In the genomic region with DNA sequence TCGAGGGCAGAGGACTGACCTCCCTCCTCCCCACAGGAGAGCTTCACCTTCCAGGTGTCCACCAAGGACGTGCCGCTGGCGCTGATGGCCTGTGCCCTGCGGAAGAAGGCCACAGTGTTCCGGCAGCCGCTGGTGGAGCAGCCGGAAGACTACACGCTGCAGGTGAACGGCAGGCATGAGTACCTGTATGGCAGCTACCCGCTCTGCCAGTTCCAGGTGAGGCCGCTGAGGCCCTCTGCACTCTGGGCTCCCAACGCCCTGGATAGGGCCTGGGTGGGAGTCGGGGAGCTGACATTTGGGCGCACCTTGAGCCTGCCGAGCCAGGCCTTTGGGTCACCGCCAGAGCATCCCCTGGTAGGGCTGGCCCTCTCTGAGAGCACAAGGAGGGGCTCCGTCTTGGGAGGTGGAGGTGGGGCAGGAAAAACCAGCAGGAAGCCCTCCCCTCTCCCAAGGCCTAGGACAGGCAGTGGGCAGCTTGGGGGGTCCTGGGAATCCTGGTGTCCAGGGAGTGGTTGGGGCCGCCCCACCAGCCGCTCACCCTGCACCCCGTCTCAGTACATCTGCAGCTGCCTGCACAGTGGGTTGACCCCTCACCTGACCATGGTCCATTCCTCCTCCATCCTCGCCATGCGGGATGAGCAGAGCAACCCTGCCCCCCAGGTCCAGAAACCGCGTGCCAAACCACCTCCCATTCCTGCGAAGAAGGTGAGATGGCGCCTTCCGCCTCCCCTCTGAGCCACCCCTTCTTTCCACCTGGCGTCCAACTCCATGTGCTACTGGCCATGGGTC, we compare ENCODE assay signal across 1 cellular context.
A peak's percentile ranks its signal among the peaks of the same experiment; 100 is the strongest.
TF ChIP-seq lines count a peak whose summit lies in the region.

No MANE protein-coding gene starts in this region.

TF ChIP-seq in K562, 482 proteins besides CTCF, POLR2A, EP300 and RAD21 (continued from another document and continues in another):
- TF ChIP-seq MYBL2 (IDR thresholded peaks at IDR 0.05; ENCODE audit: low read depth): no peak
- no peak for TF ChIP-seq MYBL2 (CRISPR knock-in tag; IDR thresholded peaks at IDR 0.05; ENCODE audit: borderline replicate concordance)
- TF ChIP-seq, protein P1, sequence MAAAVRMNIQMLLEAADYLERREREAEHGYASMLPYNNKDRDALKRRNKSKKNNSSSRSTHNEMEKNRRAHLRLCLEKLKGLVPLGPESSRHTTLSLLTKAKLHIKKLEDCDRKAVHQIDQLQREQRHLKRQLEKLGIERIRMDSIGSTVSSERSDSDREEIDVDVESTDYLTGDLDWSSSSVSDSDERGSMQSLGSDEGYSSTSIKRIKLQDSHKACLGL (CRISPR knock-in tag; IDR thresholded peaks at IDR 0.05; ENCODE audit: borderline replicate concordance, poor library complexity, severe bottlenecking): no peak
- TF ChIP-seq, protein P2, sequence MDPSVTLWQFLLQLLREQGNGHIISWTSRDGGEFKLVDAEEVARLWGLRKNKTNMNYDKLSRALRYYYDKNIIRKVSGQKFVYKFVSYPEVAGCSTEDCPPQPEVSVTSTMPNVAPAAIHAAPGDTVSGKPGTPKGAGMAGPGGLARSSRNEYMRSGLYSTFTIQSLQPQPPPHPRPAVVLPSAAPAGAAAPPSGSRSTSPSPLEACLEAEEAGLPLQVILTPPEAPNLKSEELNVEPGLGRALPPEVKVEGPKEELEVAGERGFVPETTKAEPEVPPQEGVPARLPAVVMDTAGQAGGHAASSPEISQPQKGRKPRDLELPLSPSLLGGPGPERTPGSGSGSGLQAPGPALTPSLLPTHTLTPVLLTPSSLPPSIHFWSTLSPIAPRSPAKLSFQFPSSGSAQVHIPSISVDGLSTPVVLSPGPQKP (CRISPR knock-in tag; IDR thresholded peaks at IDR 0.05): no peak
- TF ChIP-seq SETDB1 (IDR thresholded peaks at IDR 0.05; ENCODE audit: low read length): no peak
- TF ChIP-seq ZKSCAN1 (IDR thresholded peaks at IDR 0.05; ENCODE audit: low read depth, low read length): no peak
- TF ChIP-seq MAFG (tag; conservative IDR thresholded peaks at IDR 0.05): no peak
- TF ChIP-seq ZNF311 (CRISPR knock-in tag; IDR thresholded peaks at IDR 0.05): no peak
- TF ChIP-seq, protein P3, sequence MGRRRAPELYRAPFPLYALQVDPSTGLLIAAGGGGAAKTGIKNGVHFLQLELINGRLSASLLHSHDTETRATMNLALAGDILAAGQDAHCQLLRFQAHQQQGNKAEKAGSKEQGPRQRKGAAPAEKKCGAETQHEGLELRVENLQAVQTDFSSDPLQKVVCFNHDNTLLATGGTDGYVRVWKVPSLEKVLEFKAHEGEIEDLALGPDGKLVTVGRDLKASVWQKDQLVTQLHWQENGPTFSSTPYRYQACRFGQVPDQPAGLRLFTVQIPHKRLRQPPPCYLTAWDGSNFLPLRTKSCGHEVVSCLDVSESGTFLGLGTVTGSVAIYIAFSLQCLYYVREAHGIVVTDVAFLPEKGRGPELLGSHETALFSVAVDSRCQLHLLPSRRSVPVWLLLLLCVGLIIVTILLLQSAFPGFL (CRISPR knock-in tag; IDR thresholded peaks at IDR 0.05): no peak
- 0 out of 2 replicates have a peak, but pooled peaks have one; percentile 19 for TF ChIP-seq IRF2 (CRISPR knock-in tag; IDR thresholded peaks at IDR 0.05)
- TF ChIP-seq, protein P4, sequence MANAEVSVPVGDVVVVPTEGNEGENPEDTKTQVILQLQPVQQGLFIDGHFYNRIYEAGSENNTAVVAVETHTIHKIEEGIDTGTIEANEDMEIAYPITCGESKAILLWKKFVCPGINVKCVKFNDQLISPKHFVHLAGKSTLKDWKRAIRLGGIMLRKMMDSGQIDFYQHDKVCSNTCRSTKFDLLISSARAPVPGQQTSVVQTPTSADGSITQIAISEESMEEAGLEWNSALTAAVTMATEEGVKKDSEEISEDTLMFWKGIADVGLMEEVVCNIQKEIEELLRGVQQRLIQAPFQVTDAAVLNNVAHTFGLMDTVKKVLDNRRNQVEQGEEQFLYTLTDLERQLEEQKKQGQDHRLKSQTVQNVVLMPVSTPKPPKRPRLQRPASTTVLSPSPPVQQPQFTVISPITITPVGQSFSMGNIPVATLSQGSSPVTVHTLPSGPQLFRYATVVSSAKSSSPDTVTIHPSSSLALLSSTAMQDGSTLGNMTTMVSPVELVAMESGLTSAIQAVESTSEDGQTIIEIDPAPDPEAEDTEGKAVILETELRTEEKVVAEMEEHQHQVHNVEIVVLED (CRISPR knock-in tag; IDR thresholded peaks at IDR 0.05): no peak
- no peak for TF ChIP-seq PHF21A (IDR thresholded peaks at IDR 0.05; ENCODE audit: borderline replicate concordance, low read depth)
- TF ChIP-seq EHMT2 (IDR thresholded peaks at IDR 0.05): no peak
- no peak for TF ChIP-seq DMBX1 (CRISPR knock-in tag; IDR thresholded peaks at IDR 0.05; ENCODE audit: borderline replicate concordance)
- TF ChIP-seq ZNF3 (CRISPR knock-in tag; IDR thresholded peaks at IDR 0.05): no peak
- TF ChIP-seq TCF3 (CRISPR knock-in tag; IDR thresholded peaks at IDR 0.05): no peak
- no peak; the same call in 1 of the 2 replicates for TF ChIP-seq ZNF165 (CRISPR knock-in tag; IDR thresholded peaks at IDR 0.05; ENCODE audit: borderline replicate concordance)
- TF ChIP-seq, protein P5, sequence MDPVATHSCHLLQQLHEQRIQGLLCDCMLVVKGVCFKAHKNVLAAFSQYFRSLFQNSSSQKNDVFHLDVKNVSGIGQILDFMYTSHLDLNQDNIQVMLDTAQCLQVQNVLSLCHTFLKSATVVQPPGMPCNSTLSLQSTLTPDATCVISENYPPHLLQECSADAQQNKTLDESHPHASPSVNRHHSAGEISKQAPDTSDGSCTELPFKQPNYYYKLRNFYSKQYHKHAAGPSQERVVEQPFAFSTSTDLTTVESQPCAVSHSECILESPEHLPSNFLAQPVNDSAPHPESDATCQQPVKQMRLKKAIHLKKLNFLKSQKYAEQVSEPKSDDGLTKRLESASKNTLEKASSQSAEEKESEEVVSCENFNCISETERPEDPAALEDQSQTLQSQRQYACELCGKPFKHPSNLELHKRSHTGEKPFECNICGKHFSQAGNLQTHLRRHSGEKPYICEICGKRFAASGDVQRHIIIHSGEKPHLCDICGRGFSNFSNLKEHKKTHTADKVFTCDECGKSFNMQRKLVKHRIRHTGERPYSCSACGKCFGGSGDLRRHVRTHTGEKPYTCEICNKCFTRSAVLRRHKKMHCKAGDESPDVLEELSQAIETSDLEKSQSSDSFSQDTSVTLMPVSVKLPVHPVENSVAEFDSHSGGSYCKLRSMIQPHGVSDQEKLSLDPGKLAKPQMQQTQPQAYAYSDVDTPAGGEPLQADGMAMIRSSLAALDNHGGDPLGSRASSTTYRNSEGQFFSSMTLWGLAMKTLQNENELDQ (CRISPR knock-in tag; IDR thresholded peaks at IDR 0.05; ENCODE audit: borderline replicate concordance): no peak
- no peak for TF ChIP-seq BRCA1 (IDR thresholded peaks at IDR 0.05)
- no peak for TF ChIP-seq BRCA1 (CRISPR knock-in tag; IDR thresholded peaks at IDR 0.05)
- no peak for TF ChIP-seq CBFA2T3 (IDR thresholded peaks at IDR 0.05)
- TF ChIP-seq, protein P6, sequence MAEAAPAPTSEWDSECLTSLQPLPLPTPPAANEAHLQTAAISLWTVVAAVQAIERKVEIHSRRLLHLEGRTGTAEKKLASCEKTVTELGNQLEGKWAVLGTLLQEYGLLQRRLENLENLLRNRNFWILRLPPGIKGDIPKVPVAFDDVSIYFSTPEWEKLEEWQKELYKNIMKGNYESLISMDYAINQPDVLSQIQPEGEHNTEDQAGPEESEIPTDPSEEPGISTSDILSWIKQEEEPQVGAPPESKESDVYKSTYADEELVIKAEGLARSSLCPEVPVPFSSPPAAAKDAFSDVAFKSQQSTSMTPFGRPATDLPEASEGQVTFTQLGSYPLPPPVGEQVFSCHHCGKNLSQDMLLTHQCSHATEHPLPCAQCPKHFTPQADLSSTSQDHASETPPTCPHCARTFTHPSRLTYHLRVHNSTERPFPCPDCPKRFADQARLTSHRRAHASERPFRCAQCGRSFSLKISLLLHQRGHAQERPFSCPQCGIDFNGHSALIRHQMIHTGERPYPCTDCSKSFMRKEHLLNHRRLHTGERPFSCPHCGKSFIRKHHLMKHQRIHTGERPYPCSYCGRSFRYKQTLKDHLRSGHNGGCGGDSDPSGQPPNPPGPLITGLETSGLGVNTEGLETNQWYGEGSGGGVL (CRISPR knock-in tag; IDR thresholded peaks at IDR 0.05): no peak
- TF ChIP-seq, protein P7, sequence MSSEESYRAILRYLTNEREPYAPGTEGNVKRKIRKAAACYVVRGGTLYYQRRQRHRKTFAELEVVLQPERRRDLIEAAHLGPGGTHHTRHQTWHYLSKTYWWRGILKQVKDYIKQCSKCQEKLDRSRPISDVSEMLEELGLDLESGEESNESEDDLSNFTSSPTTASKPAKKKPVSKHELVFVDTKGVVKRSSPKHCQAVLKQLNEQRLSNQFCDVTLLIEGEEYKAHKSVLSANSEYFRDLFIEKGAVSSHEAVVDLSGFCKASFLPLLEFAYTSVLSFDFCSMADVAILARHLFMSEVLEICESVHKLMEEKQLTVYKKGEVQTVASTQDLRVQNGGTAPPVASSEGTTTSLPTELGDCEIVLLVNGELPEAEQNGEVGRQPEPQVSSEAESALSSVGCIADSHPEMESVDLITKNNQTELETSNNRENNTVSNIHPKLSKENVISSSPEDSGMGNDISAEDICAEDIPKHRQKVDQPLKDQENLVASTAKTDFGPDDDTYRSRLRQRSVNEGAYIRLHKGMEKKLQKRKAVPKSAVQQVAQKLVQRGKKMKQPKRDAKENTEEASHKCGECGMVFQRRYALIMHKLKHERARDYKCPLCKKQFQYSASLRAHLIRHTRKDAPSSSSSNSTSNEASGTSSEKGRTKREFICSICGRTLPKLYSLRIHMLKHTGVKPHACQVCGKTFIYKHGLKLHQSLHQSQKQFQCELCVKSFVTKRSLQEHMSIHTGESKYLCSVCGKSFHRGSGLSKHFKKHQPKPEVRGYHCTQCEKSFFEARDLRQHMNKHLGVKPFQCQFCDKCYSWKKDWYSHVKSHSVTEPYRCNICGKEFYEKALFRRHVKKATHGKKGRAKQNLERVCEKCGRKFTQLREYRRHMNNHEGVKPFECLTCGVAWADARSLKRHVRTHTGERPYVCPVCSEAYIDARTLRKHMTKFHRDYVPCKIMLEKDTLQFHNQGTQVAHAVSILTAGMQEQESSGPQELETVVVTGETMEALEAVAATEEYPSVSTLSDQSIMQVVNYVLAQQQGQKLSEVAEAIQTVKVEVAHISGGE (CRISPR knock-in tag; IDR thresholded peaks at IDR 0.05): no peak; a peak in 1 of 6 replicates
- TF ChIP-seq TEAD1 (CRISPR knock-in tag; IDR thresholded peaks at IDR 0.05): no peak
- no peak for TF ChIP-seq KDM4B (IDR thresholded peaks at IDR 0.05; ENCODE audit: borderline replicate concordance in 2 of 2, low read depth in 1 of 2)
- TF ChIP-seq HNRNPK (IDR thresholded peaks at IDR 0.05; ENCODE audit: low read depth, low read length, poor library complexity, severe bottlenecking): no peak
- TF ChIP-seq ZNF197 (CRISPR knock-in tag; IDR thresholded peaks at IDR 0.05; ENCODE audit: low read depth): no peak
- no peak for TF ChIP-seq CHD4 (IDR thresholded peaks at IDR 0.05; ENCODE audit: insufficient read depth, insufficient replicate concordance, low read depth, low read length, poor library complexity, severe bottlenecking)
- no peak for TF ChIP-seq ZNF444 (CRISPR knock-in tag; IDR thresholded peaks at IDR 0.05)
- TF ChIP-seq, protein P8, sequence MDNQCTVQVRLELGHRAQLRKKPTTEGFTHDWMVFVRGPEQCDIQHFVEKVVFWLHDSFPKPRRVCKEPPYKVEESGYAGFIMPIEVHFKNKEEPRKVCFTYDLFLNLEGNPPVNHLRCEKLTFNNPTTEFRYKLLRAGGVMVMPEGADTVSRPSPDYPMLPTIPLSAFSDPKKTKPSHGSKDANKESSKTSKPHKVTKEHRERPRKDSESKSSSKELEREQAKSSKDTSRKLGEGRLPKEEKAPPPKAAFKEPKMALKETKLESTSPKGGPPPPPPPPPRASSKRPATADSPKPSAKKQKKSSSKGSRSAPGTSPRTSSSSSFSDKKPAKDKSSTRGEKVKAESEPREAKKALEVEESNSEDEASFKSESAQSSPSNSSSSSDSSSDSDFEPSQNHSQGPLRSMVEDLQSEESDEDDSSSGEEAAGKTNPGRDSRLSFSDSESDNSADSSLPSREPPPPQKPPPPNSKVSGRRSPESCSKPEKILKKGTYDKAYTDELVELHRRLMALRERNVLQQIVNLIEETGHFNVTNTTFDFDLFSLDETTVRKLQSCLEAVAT (IDR thresholded peaks at IDR 0.05): no peak
- no peak for TF ChIP-seq CC2D1A (IDR thresholded peaks at IDR 0.05)
- TF ChIP-seq BCOR (IDR thresholded peaks at IDR 0.05): no peak
- no peak for TF ChIP-seq SNIP1 (IDR thresholded peaks at IDR 0.05; ENCODE audit: low read depth)
- 0 out of 2 replicates have a peak, but pooled peaks have one; percentile 53 for TF ChIP-seq ZNF668 (CRISPR knock-in tag; IDR thresholded peaks at IDR 0.05)
- TF ChIP-seq CBX1 (IDR thresholded peaks at IDR 0.05; ENCODE audit: low read depth): 0 out of 2 replicates have a peak, but pooled peaks have one; percentile 16
- no peak for TF ChIP-seq ZNF347 (CRISPR knock-in tag; IDR thresholded peaks at IDR 0.05; ENCODE audit: low read depth)
- TF ChIP-seq ATF1 (CRISPR knock-in tag; IDR thresholded peaks at IDR 0.05): no peak
- no peak for TF ChIP-seq ATF1 (tag; IDR thresholded peaks at IDR 0.05)
- no peak for TF ChIP-seq ZNF239 (CRISPR knock-in tag; IDR thresholded peaks at IDR 0.05)
- TF ChIP-seq TCF7L2 (IDR thresholded peaks at IDR 0.05; ENCODE audit: low read depth, low read length): no peak
- TF ChIP-seq, protein P9, sequence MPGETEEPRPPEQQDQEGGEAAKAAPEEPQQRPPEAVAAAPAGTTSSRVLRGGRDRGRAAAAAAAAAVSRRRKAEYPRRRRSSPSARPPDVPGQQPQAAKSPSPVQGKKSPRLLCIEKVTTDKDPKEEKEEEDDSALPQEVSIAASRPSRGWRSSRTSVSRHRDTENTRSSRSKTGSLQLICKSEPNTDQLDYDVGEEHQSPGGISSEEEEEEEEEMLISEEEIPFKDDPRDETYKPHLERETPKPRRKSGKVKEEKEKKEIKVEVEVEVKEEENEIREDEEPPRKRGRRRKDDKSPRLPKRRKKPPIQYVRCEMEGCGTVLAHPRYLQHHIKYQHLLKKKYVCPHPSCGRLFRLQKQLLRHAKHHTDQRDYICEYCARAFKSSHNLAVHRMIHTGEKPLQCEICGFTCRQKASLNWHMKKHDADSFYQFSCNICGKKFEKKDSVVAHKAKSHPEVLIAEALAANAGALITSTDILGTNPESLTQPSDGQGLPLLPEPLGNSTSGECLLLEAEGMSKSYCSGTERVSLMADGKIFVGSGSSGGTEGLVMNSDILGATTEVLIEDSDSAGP (CRISPR knock-in tag; IDR thresholded peaks at IDR 0.05): 0 out of 2 replicates have a peak, but pooled peaks have one; percentile 18
- no peak for TF ChIP-seq DNMT1 (IDR thresholded peaks at IDR 0.05)
- no peak for TF ChIP-seq XRCC5 (IDR thresholded peaks at IDR 0.05; ENCODE audit: low read depth, low read length)
- no peak for TF ChIP-seq ASH1L (IDR thresholded peaks at IDR 0.05; ENCODE audit: borderline replicate concordance, low read depth, partially characterized antibody)
- TF ChIP-seq, protein P10, sequence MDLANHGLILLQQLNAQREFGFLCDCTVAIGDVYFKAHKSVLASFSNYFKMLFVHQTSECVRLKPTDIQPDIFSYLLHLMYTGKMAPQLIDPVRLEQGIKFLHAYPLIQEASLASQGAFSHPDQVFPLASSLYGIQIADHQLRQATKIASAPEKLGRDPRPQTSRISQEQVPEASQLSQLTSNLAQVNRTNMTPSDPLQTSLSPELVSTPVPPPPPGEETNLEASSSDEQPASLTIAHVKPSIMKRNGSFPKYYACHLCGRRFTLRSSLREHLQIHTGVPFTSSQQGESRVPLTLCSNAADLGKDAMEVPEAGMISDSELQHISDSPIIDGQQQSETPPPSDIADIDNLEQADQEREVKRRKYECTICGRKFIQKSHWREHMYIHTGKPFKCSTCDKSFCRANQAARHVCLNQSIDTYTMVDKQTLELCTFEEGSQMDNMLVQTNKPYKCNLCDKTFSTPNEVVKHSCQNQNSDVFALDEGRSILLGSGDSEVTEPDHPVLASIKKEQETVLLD (IDR thresholded peaks at IDR 0.05): 0 out of 2 replicates have a peak, but pooled peaks have one; percentile 8
- TF ChIP-seq FOXA1 (IDR thresholded peaks at IDR 0.05; ENCODE audit: borderline replicate concordance): no peak
